11 cellular contexts compared by ENCODE assay signal in genomic region chr1:236989290-236990051, GRCh38. TPM values are rescaled to one million over a fixed set of nuclear protein-coding genes. Genes with fewer than 3 reads are reported as not detected.
"Had no signal": no experiment of that assay in that cellular context is flagged by ENCODE, and none has a peak within 500 bp of the region (broad histone marks: within the 10 kb centered on the region; RNA-seq: fewer than 3 reads in every experiment).

No MANE protein-coding gene starts in this region.

- H3K9ac ChIP-seq: KMS-11 had no signal

- H3K27ac Mint-ChIP-seq: IgD-negative memory B cell had no signal

- H3K27me3 Mint-ChIP-seq: IgD-negative memory B cell had no signal

- H3K36me3 Mint-ChIP-seq: IgD-negative memory B cell had no signal

- H3K4me2 ChIP-seq: KMS-11 had no signal

- FAIRE-seq: HTR-8/SVneo had no signal

- H3K4me1 Mint-ChIP-seq: IgD-negative memory B cell had no signal

- DNase-seq: IMR-90, Karpas-422, Kasumi-1, KBM-7, KG1 had no signal

- H3K4me3 Mint-ChIP-seq: IgD-negative memory B cell had no signal

- H3K27ac ChIP-seq: HL-60, KMS-11 had no signal

RNA-seq across cellular contexts. Expression of gene MT1HL1, which starts 14.8 kb away (rescaled TPM):
- total RNA-seq: HT-29, HT1080, IMR-90 had no signal
- polyA plus RNA-seq: IgD-negative memory B cell, IMR-90 had no signal

RNA-seq across cellular contexts. Expression of gene RYR2, which starts 52.5 kb away (rescaled TPM):
- total RNA-seq: HT-29, IMR-90 had no signal
- polyA plus RNA-seq: IgD-negative memory B cell, IMR-90 had no signal
